1 cellular context compared by ENCODE assay signal in genomic region chr16:760065-760464, GRCh38.
TF ChIP-seq lines count a peak whose summit lies in the region.

No MANE protein-coding gene starts in this region.

TF ChIP-seq in H1, 55 proteins besides CTCF, POLR2A, EP300 and RAD21:
- no peak for TF ChIP-seq RNF2 (IDR thresholded peaks at IDR 0.05; ENCODE audit: borderline replicate concordance, low read depth, low read length, missing control alignments, poor library complexity, severe bottlenecking)
- TF ChIP-seq SIX5 (IDR thresholded peaks at IDR 0.05; ENCODE audit: low read depth, low read length) = no peak
- TF ChIP-seq JUN (IDR thresholded peaks at IDR 0.05; ENCODE audit: low read depth, low read length) = no peak
- no peak for TF ChIP-seq MAFK (IDR thresholded peaks at IDR 0.05; ENCODE audit: low read depth, low read length)
- no peak for TF ChIP-seq KDM4A (IDR thresholded peaks at IDR 0.05; ENCODE audit: low read depth, low read length, severe bottlenecking)
- TF ChIP-seq CBX8 (IDR thresholded peaks at IDR 0.05; ENCODE audit: borderline replicate concordance, low read depth, low read length) = no peak
- no peak for TF ChIP-seq EZH2 (IDR thresholded peaks at IDR 0.05; ENCODE audit: low read depth, low read length, severe bottlenecking)
- no peak for TF ChIP-seq POU5F1 (IDR thresholded peaks at IDR 0.05; ENCODE audit: low read depth, low read length)
